In the genomic region with DNA sequence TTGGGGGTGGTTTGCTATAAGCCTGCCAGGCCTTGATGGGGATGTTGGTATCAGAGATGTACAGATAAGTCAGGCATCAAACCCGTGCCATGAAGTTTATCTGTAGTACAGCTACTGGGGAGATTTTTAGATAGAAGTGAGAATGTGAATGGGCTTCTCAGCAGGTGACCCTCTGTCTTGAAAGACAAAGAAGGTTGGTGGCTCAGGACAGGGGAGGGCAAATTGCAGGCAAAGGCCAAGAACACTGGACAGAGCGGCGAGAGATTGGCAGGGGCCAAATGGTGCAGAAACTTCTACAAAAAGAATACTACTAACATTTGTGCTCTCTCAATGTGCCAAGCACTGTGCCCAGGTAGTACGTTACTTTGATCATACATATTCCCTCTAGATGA, we compare ENCODE assay signal across 11 cellular contexts. TPM values are rescaled to one million over a fixed set of nuclear protein-coding genes. Genes with fewer than 3 reads are reported as not detected.
DNase-seq lines count a peak whose midpoint lies in the region.
"Had no signal": no experiment of that assay in that cellular context is flagged by ENCODE, and none has a peak within 500 bp of the region (broad histone marks: within the 10 kb centered on the region; RNA-seq: fewer than 3 reads in every experiment).

No MANE protein-coding gene starts in this region.

- H3K4me1 Mint-ChIP-seq in activated T-helper 1 cell treated with anti-CD3 and anti-CD28 coated beads, Interleukin-12 subunit alpha, Interleukin-12 subunit beta, Interleukin-2, Interleukin-4 antibody, amounts not matched to agents 30 ng/mL and 10 ng/mL and 1 ng/mL, durations not matched to agents 14 hours and 24 hours and 36 hours (ENCODE audit: low read depth): peaks cover 32% of the 10 kb centered on the region

- H3K9me3 Mint-ChIP-seq in activated T-helper 1 cell treated with anti-CD3 and anti-CD28 coated beads, Interleukin-12 subunit alpha, Interleukin-12 subunit beta, Interleukin-2, Interleukin-4 antibody, amounts not matched to agents 30 ng/mL and 10 ng/mL and 1 ng/mL, durations not matched to agents 14 hours and 24 hours and 36 hours: no peaks in the 10 kb centered on the region

- H3K27me3 Mint-ChIP-seq in activated T-helper 1 cell treated with anti-CD3 and anti-CD28 coated beads, Interleukin-12 subunit alpha, Interleukin-12 subunit beta, Interleukin-2, Interleukin-4 antibody, amounts not matched to agents 30 ng/mL and 10 ng/mL and 1 ng/mL, durations not matched to agents 14 hours and 24 hours and 36 hours (ENCODE audit: insufficient read depth): no peaks in the 10 kb centered on the region

- H3K4me3 ChIP-seq in BLaER1 (no peak overlapping the region), H7 (ENCODE audit: insufficient read depth, low read depth, low read length) (no peak overlapping the region), mucosa of rectum (ENCODE audit: low read length in 2 of 2) (no peak overlapping the region)
- H3K4me3 ChIP-seq: psoas muscle had no signal

- peaks cover 36% of the 10 kb centered on the region for H3K36me3 ChIP-seq in BLaER1
- peaks cover 22% of the 10 kb centered on the region for H3K36me3 ChIP-seq in H7 (replicated peaks; ENCODE audit: control insufficient read depth, insufficient read depth, low read length)
- H3K36me3 ChIP-seq in mucosa of rectum (ENCODE audit: control insufficient read depth in 2 of 2, insufficient read depth in 2 of 2, low read length in 2 of 2): peaks cover 12 to 27% of the 10 kb centered on the region in 2 donors

- H3K4me3 Mint-ChIP-seq in activated T-helper 1 cell treated with anti-CD3 and anti-CD28 coated beads, Interleukin-12 subunit alpha, Interleukin-12 subunit beta, Interleukin-2, Interleukin-4 antibody, amounts not matched to agents 30 ng/mL and 10 ng/mL and 1 ng/mL, durations not matched to agents 14 hours and 24 hours and 36 hours: peak overlapping the region; percentile 98

- H3K9ac ChIP-seq in BLaER1 (no peak overlapping the region; the same call in 1 of the 2 replicates), mucosa of rectum (ENCODE audit: low read depth in 1 of 2, low read length in 2 of 2) (peak overlapping the region in 1 of 2 donors; percentile 1)

- no peaks in the 10 kb centered on the region; the same call in 1 of the 2 replicates for H3K9me3 ChIP-seq in BLaER1
- H3K9me3 ChIP-seq in mucosa of rectum (ENCODE audit: control insufficient read depth in 2 of 2, low read length in 2 of 2): no peaks in the 10 kb centered on the region
- H3K9me3 ChIP-seq: psoas muscle had no signal

- peaks cover 41% of the 10 kb centered on the region for H4K20me1 ChIP-seq in BLaER1

- H3K36me3 Mint-ChIP-seq in activated T-helper 1 cell treated with anti-CD3 and anti-CD28 coated beads, Interleukin-12 subunit alpha, Interleukin-12 subunit beta, Interleukin-2, Interleukin-4 antibody, amounts not matched to agents 30 ng/mL and 10 ng/mL and 1 ng/mL, durations not matched to agents 14 hours and 24 hours and 36 hours (ENCODE audit: low read depth): peaks cover 43% of the 10 kb centered on the region

- H3K27ac ChIP-seq in BLaER1 (no peak overlapping the region), mucosa of rectum (ENCODE audit: low read depth in 2 of 2, low read length in 2 of 2) (peak overlapping the region; percentile 18 to 80)
- H3K27ac ChIP-seq: psoas muscle had no signal

- peak overlapping the region; percentile 78 for H3K4me2 ChIP-seq in BLaER1

- H3K27ac Mint-ChIP-seq in activated T-helper 1 cell treated with anti-CD3 and anti-CD28 coated beads, Interleukin-12 subunit alpha, Interleukin-12 subunit beta, Interleukin-2, Interleukin-4 antibody, amounts not matched to agents 30 ng/mL and 10 ng/mL and 1 ng/mL, durations not matched to agents 14 hours and 24 hours and 36 hours: peak overlapping the region; percentile 97

- peaks cover 36% of the 10 kb centered on the region for H3K27me3 ChIP-seq in BLaER1
- no peaks in the 10 kb centered on the region for H3K27me3 ChIP-seq in H7 (ENCODE audit: control insufficient read depth, insufficient read depth, low read length)
- no peaks in the 10 kb centered on the region for H3K27me3 ChIP-seq in mucosa of rectum (ENCODE audit: control insufficient read depth in 2 of 2, insufficient read depth in 2 of 2, low read length in 2 of 2)

- intact Hi-C loops in activated T-helper 1 cell treated with anti-CD3 and anti-CD28 coated beads, Interleukin-12 subunit alpha, Interleukin-12 subunit beta, Interleukin-2, Interleukin-4 antibody, amounts not matched to agents 30 ng/mL and 10 ng/mL and 1 ng/mL, durations not matched to agents 14 hours and 24 hours and 36 hours (cut with micrococcal nuclease): no loop called here

- peaks cover 33% of the 10 kb centered on the region for H3K4me1 ChIP-seq in BLaER1
- peaks cover 0 to 4% of the 10 kb centered on the region in 2 donors for H3K4me1 ChIP-seq in mucosa of rectum (ENCODE audit: control insufficient read depth in 2 of 2, insufficient read depth in 2 of 2, low read length in 2 of 2)
- H3K4me1 ChIP-seq: psoas muscle had no signal

- DNase-seq in H7 (peak; percentile 51), NCI-H1048 (lab: John Stamatoyannopoulos, UW) (no peak), NCI-H1092 treated with DMSO at 0.1 percent for 48 hours (lab: John Stamatoyannopoulos, UW) (no peak), NAMALWA (ENCODE audit: low spot score) (no peak), NCI-H524 (lab: John Stamatoyannopoulos, UW) (no peak)
- no peak for DNase-seq in activated T-helper 1 cell treated with anti-CD3 and anti-CD28 coated beads, Interleukin-12 subunit alpha, Interleukin-12 subunit beta, Interleukin-2, Interleukin-4 antibody, amounts not matched to agents 30 ng/mL and 10 ng/mL and 1 ng/mL, durations not matched to agents 14 hours and 24 hours and 36 hours (ENCODE audit: low spot score)
- DNase-seq: amygdala, NCI-H2171, psoas muscle had no signal

RNA-seq across cellular contexts. Expression of gene PIM2, which starts 1.9 kb away (rescaled TPM):
- total RNA-seq in H7 (2014; rRNA removed; shearing (Covaris generic)): 161 and 207 TPM in 2 replicates
- total RNA-seq in activated T-helper 1 cell treated with anti-CD3 and anti-CD28 coated beads, Interleukin-12 subunit alpha, Interleukin-12 subunit beta, Interleukin-2, Interleukin-4 antibody, amounts not matched to agents 30 ng/mL and 10 ng/mL and 1 ng/mL, durations not matched to agents 14 hours and 24 hours and 36 hours: 475 and 478 TPM in 2 replicates

RNA-seq across cellular contexts. Expression of gene SLC35A2, which starts 9.3 kb away (rescaled TPM):
- 12.0 and 12.3 TPM in 2 replicates for total RNA-seq in H7 (2014; rRNA removed; shearing (Covaris generic))
- 24.9 and 26.5 TPM in 2 replicates for total RNA-seq in activated T-helper 1 cell treated with anti-CD3 and anti-CD28 coated beads, Interleukin-12 subunit alpha, Interleukin-12 subunit beta, Interleukin-2, Interleukin-4 antibody, amounts not matched to agents 30 ng/mL and 10 ng/mL and 1 ng/mL, durations not matched to agents 14 hours and 24 hours and 36 hours

RNA-seq across cellular contexts. Expression of gene PQBP1, which starts 23.0 kb away (rescaled TPM):
- total RNA-seq in H7 (2014; rRNA removed; shearing (Covaris generic)): 30.2 and 39.8 TPM in 2 replicates
- total RNA-seq in activated T-helper 1 cell treated with anti-CD3 and anti-CD28 coated beads, Interleukin-12 subunit alpha, Interleukin-12 subunit beta, Interleukin-2, Interleukin-4 antibody, amounts not matched to agents 30 ng/mL and 10 ng/mL and 1 ng/mL, durations not matched to agents 14 hours and 24 hours and 36 hours: 112 and 119 TPM in 2 replicates

RNA-seq across cellular contexts. Expression of gene TIMM17B, which starts 23.1 kb away (rescaled TPM):
- total RNA-seq in H7 (2014; rRNA removed; shearing (Covaris generic)): 129 and 157 TPM in 2 replicates
- 72.2 and 72.3 TPM in 2 replicates for total RNA-seq in activated T-helper 1 cell treated with anti-CD3 and anti-CD28 coated beads, Interleukin-12 subunit alpha, Interleukin-12 subunit beta, Interleukin-2, Interleukin-4 antibody, amounts not matched to agents 30 ng/mL and 10 ng/mL and 1 ng/mL, durations not matched to agents 14 hours and 24 hours and 36 hours

RNA-seq across cellular contexts. Expression of gene OTUD5, which starts 36.7 kb away (rescaled TPM):
- 32.6 and 35.1 TPM in 2 replicates for total RNA-seq in H7 (2014; rRNA removed; shearing (Covaris generic))
- 84.1 and 84.8 TPM in 2 replicates for total RNA-seq in activated T-helper 1 cell treated with anti-CD3 and anti-CD28 coated beads, Interleukin-12 subunit alpha, Interleukin-12 subunit beta, Interleukin-2, Interleukin-4 antibody, amounts not matched to agents 30 ng/mL and 10 ng/mL and 1 ng/mL, durations not matched to agents 14 hours and 24 hours and 36 hours
